In genomic region chr5:111158105-111158744, GRCh38 we compare ENCODE assay signal across 1 cellular context.
TF ChIP-seq lines count a peak whose summit lies in the region.

No MANE protein-coding gene starts in this region.

TF ChIP-seq in GM12878, 131 proteins besides CTCF, POLR2A, EP300 and RAD21 (continued from another document and continues in another):
- no peak for TF ChIP-seq IRF3 (IDR thresholded peaks at IDR 0.05)
- peak; percentile 100 for TF ChIP-seq SMC3 (IDR thresholded peaks at IDR 0.05; ENCODE audit: borderline replicate concordance, low read length)
- no peak for TF ChIP-seq ZBTB33 (IDR thresholded peaks at IDR 0.05)
- TF ChIP-seq POLR2AphosphoS5 (IDR thresholded peaks at IDR 0.05; ENCODE audit: low read length) = no peak
- TF ChIP-seq ATF2 (IDR thresholded peaks at IDR 0.05; ENCODE audit: low read length) = no peak
- no peak for TF ChIP-seq HCFC1 (IDR thresholded peaks at IDR 0.05; ENCODE audit: low read length)
- no peak for TF ChIP-seq MTA3 (IDR thresholded peaks at IDR 0.05; ENCODE audit: borderline replicate concordance, low read length)
- TF ChIP-seq PKNOX1 (IDR thresholded peaks at IDR 0.05) = no peak
- no peak for TF ChIP-seq CHD1 (IDR thresholded peaks at IDR 0.05; ENCODE audit: low read depth, low read length)
- TF ChIP-seq, protein P1, sequence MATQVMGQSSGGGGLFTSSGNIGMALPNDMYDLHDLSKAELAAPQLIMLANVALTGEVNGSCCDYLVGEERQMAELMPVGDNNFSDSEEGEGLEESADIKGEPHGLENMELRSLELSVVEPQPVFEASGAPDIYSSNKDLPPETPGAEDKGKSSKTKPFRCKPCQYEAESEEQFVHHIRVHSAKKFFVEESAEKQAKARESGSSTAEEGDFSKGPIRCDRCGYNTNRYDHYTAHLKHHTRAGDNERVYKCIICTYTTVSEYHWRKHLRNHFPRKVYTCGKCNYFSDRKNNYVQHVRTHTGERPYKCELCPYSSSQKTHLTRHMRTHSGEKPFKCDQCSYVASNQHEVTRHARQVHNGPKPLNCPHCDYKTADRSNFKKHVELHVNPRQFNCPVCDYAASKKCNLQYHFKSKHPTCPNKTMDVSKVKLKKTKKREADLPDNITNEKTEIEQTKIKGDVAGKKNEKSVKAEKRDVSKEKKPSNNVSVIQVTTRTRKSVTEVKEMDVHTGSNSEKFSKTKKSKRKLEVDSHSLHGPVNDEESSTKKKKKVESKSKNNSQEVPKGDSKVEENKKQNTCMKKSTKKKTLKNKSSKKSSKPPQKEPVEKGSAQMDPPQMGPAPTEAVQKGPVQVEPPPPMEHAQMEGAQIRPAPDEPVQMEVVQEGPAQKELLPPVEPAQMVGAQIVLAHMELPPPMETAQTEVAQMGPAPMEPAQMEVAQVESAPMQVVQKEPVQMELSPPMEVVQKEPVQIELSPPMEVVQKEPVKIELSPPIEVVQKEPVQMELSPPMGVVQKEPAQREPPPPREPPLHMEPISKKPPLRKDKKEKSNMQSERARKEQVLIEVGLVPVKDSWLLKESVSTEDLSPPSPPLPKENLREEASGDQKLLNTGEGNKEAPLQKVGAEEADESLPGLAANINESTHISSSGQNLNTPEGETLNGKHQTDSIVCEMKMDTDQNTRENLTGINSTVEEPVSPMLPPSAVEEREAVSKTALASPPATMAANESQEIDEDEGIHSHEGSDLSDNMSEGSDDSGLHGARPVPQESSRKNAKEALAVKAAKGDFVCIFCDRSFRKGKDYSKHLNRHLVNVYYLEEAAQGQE (IDR thresholded peaks at IDR 0.05; ENCODE audit: low read depth, low read length) = no peak
- TF ChIP-seq ZZZ3 (IDR thresholded peaks at IDR 0.05; ENCODE audit: control insufficient read depth, insufficient read length, low read depth) = no peak
- TF ChIP-seq KAT2A (conservative IDR thresholded peaks at IDR 0.05; ENCODE audit: control insufficient read depth, low read depth, low read length) = no peak
- no peak for TF ChIP-seq MEF2A (IDR thresholded peaks at IDR 0.05; ENCODE audit: insufficient read depth, low read depth, low read length)
- 0 out of 2 replicates have a peak, but pooled peaks have one; percentile 47 for TF ChIP-seq IRF4 (IDR thresholded peaks at IDR 0.05; ENCODE audit: low read depth, low read length)
- no peak for TF ChIP-seq ATF7 (IDR thresholded peaks at IDR 0.05; ENCODE audit: low read depth)
- TF ChIP-seq FOXM1 (IDR thresholded peaks at IDR 0.05; ENCODE audit: low read depth, low read length) = peak; percentile 46; the same call in 1 of the 2 replicates
- TF ChIP-seq PML (IDR thresholded peaks at IDR 0.05; ENCODE audit: low read length) = no peak
- TF ChIP-seq, protein P2, sequence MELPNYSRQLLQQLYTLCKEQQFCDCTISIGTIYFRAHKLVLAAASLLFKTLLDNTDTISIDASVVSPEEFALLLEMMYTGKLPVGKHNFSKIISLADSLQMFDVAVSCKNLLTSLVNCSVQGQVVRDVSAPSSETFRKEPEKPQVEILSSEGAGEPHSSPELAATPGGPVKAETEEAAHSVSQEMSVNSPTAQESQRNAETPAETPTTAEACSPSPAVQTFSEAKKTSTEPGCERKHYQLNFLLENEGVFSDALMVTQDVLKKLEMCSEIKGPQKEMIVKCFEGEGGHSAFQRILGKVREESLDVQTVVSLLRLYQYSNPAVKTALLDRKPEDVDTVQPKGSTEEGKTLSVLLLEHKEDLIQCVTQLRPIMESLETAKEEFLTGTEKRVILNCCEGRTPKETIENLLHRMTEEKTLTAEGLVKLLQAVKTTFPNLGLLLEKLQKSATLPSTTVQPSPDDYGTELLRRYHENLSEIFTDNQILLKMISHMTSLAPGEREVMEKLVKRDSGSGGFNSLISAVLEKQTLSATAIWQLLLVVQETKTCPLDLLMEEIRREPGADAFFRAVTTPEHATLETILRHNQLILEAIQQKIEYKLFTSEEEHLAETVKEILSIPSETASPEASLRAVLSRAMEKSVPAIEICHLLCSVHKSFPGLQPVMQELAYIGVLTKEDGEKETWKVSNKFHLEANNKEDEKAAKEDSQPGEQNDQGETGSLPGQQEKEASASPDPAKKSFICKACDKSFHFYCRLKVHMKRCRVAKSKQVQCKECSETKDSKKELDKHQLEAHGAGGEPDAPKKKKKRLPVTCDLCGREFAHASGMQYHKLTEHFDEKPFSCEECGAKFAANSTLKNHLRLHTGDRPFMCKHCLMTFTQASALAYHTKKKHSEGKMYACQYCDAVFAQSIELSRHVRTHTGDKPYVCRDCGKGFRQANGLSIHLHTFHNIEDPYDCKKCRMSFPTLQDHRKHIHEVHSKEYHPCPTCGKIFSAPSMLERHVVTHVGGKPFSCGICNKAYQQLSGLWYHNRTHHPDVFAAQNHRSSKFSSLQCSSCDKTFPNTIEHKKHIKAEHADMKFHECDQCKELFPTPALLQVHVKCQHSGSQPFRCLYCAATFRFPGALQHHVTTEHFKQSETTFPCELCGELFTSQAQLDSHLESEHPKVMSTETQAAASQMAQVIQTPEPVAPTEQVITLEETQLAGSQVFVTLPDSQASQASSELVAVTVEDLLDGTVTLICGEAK (IDR thresholded peaks at IDR 0.05; ENCODE audit: borderline replicate concordance) = no peak
- no peak for TF ChIP-seq STAT3 (IDR thresholded peaks at IDR 0.05; ENCODE audit: low read depth, low read length)
- no peak for TF ChIP-seq BRCA1 (IDR thresholded peaks at IDR 0.05; ENCODE audit: low read depth, low read length)
- TF ChIP-seq GATAD2B (conservative IDR thresholded peaks at IDR 0.05; ENCODE audit: low read depth) = no peak
- TF ChIP-seq BHLHE40 (IDR thresholded peaks at IDR 0.05; ENCODE audit: borderline replicate concordance in 1 of 2, low read depth in 2 of 2, low read length in 1 of 2) = no peak
- no peak for TF ChIP-seq HDGF (IDR thresholded peaks at IDR 0.05)
- no peak for TF ChIP-seq PRDM15 (CRISPR knock-in tag; IDR thresholded peaks at IDR 0.05)
- no peak for TF ChIP-seq ASH2L (IDR thresholded peaks at IDR 0.05; ENCODE audit: borderline replicate concordance, low read depth)
- TF ChIP-seq PAX8 (IDR thresholded peaks at IDR 0.05) = no peak
- peak; percentile 36; the same call in 1 of the 2 replicates for TF ChIP-seq ZNF207 (IDR thresholded peaks at IDR 0.05; ENCODE audit: borderline replicate concordance)
- no peak for TF ChIP-seq SRF (IDR thresholded peaks at IDR 0.05; ENCODE audit: low read depth in 2 of 2, low read length in 2 of 2)
- TF ChIP-seq, protein P3, sequence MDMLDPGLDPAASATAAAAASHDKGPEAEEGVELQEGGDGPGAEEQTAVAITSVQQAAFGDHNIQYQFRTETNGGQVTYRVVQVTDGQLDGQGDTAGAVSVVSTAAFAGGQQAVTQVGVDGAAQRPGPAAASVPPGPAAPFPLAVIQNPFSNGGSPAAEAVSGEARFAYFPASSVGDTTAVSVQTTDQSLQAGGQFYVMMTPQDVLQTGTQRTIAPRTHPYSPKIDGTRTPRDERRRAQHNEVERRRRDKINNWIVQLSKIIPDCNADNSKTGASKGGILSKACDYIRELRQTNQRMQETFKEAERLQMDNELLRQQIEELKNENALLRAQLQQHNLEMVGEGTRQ (IDR thresholded peaks at IDR 0.05; ENCODE audit: borderline replicate concordance, low read depth, low read length) = no peak
- TF ChIP-seq, protein P4, sequence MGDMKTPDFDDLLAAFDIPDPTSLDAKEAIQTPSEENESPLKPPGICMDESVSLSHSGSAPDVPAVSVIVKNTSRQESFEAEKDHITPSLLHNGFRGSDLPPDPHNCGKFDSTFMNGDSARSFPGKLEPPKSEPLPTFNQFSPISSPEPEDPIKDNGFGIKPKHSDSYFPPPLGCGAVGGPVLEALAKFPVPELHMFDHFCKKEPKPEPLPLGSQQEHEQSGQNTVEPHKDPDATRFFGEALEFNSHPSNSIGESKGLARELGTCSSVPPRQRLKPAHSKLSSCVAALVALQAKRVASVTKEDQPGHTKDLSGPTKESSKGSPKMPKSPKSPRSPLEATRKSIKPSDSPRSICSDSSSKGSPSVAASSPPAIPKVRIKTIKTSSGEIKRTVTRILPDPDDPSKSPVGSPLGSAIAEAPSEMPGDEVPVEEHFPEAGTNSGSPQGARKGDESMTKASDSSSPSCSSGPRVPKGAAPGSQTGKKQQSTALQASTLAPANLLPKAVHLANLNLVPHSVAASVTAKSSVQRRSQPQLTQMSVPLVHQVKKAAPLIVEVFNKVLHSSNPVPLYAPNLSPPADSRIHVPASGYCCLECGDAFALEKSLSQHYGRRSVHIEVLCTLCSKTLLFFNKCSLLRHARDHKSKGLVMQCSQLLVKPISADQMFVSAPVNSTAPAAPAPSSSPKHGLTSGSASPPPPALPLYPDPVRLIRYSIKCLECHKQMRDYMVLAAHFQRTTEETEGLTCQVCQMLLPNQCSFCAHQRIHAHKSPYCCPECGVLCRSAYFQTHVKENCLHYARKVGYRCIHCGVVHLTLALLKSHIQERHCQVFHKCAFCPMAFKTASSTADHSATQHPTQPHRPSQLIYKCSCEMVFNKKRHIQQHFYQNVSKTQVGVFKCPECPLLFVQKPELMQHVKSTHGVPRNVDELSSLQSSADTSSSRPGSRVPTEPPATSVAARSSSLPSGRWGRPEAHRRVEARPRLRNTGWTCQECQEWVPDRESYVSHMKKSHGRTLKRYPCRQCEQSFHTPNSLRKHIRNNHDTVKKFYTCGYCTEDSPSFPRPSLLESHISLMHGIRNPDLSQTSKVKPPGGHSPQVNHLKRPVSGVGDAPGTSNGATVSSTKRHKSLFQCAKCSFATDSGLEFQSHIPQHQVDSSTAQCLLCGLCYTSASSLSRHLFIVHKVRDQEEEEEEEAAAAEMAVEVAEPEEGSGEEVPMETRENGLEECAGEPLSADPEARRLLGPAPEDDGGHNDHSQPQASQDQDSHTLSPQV (IDR thresholded peaks at IDR 0.05) = no peak
